ENCODE assay signal across 1 cellular context in genomic region chr1:44524655-44525530, GRCh38.
TF ChIP-seq lines count a peak whose summit lies in the region.

No MANE protein-coding gene starts in this region.

TF ChIP-seq in WTC11, 78 proteins besides CTCF, POLR2A, EP300 and RAD21 (continued from another document):
- TF ChIP-seq, protein P1, sequence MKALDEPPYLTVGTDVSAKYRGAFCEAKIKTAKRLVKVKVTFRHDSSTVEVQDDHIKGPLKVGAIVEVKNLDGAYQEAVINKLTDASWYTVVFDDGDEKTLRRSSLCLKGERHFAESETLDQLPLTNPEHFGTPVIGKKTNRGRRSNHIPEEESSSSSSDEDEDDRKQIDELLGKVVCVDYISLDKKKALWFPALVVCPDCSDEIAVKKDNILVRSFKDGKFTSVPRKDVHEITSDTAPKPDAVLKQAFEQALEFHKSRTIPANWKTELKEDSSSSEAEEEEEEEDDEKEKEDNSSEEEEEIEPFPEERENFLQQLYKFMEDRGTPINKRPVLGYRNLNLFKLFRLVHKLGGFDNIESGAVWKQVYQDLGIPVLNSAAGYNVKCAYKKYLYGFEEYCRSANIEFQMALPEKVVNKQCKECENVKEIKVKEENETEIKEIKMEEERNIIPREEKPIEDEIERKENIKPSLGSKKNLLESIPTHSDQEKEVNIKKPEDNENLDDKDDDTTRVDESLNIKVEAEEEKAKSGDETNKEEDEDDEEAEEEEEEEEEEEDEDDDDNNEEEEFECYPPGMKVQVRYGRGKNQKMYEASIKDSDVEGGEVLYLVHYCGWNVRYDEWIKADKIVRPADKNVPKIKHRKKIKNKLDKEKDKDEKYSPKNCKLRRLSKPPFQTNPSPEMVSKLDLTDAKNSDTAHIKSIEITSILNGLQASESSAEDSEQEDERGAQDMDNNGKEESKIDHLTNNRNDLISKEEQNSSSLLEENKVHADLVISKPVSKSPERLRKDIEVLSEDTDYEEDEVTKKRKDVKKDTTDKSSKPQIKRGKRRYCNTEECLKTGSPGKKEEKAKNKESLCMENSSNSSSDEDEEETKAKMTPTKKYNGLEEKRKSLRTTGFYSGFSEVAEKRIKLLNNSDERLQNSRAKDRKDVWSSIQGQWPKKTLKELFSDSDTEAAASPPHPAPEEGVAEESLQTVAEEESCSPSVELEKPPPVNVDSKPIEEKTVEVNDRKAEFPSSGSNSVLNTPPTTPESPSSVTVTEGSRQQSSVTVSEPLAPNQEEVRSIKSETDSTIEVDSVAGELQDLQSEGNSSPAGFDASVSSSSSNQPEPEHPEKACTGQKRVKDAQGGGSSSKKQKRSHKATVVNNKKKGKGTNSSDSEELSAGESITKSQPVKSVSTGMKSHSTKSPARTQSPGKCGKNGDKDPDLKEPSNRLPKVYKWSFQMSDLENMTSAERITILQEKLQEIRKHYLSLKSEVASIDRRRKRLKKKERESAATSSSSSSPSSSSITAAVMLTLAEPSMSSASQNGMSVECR (CRISPR knock-in tag; IDR thresholded peaks at IDR 0.05; ENCODE audit: borderline replicate concordance) = no peak
- TF ChIP-seq ATF1 (CRISPR knock-in tag; IDR thresholded peaks at IDR 0.05) (no peak), NR3C1 (CRISPR knock-in tag; conservative IDR thresholded peaks at IDR 0.05; ENCODE audit: low read depth) (no peak), FOXK1 (CRISPR knock-in tag; IDR thresholded peaks at IDR 0.05) (no peak), ZSCAN18 (CRISPR knock-in tag; IDR thresholded peaks at IDR 0.05) (no peak), TEAD4 (CRISPR knock-in tag; IDR thresholded peaks at IDR 0.05) (no peak), PRRX2 (CRISPR knock-in tag; IDR thresholded peaks at IDR 0.05) (no peak), NR1H2 (CRISPR knock-in tag; IDR thresholded peaks at IDR 0.05) (no peak), RELA (CRISPR knock-in tag; IDR thresholded peaks at IDR 0.05; ENCODE audit: borderline replicate concordance) (no peak)
- TF ChIP-seq, protein P2, sequence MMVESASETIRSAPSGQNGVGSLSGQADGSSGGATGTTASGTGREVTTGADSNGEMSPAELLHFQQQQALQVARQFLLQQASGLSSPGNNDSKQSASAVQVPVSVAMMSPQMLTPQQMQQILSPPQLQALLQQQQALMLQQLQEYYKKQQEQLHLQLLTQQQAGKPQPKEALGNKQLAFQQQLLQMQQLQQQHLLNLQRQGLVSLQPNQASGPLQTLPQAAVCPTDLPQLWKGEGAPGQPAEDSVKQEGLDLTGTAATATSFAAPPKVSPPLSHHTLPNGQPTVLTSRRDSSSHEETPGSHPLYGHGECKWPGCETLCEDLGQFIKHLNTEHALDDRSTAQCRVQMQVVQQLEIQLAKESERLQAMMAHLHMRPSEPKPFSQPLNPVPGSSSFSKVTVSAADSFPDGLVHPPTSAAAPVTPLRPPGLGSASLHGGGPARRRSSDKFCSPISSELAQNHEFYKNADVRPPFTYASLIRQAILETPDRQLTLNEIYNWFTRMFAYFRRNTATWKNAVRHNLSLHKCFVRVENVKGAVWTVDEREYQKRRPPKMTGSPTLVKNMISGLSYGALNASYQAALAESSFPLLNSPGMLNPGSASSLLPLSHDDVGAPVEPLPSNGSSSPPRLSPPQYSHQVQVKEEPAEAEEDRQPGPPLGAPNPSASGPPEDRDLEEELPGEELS (CRISPR knock-in tag; IDR thresholded peaks at IDR 0.05) = no peak
- TF ChIP-seq, protein P3, sequence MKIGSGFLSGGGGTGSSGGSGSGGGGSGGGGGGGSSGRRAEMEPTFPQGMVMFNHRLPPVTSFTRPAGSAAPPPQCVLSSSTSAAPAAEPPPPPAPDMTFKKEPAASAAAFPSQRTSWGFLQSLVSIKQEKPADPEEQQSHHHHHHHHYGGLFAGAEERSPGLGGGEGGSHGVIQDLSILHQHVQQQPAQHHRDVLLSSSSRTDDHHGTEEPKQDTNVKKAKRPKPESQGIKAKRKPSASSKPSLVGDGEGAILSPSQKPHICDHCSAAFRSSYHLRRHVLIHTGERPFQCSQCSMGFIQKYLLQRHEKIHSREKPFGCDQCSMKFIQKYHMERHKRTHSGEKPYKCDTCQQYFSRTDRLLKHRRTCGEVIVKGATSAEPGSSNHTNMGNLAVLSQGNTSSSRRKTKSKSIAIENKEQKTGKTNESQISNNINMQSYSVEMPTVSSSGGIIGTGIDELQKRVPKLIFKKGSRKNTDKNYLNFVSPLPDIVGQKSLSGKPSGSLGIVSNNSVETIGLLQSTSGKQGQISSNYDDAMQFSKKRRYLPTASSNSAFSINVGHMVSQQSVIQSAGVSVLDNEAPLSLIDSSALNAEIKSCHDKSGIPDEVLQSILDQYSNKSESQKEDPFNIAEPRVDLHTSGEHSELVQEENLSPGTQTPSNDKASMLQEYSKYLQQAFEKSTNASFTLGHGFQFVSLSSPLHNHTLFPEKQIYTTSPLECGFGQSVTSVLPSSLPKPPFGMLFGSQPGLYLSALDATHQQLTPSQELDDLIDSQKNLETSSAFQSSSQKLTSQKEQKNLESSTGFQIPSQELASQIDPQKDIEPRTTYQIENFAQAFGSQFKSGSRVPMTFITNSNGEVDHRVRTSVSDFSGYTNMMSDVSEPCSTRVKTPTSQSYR (CRISPR knock-in tag; IDR thresholded peaks at IDR 0.05) = no peak
